1 cellular context compared by ENCODE assay signal in genomic region chr1:205811660-205812059, GRCh38.
TF ChIP-seq lines count a peak whose summit lies in the region.

No MANE protein-coding gene starts in this region.

TF ChIP-seq in HEK293, 187 proteins besides CTCF, POLR2A, EP300 and RAD21 (continued from another document):
- TF ChIP-seq ZBTB49 (tag by site-specific recombination; IDR thresholded peaks at IDR 0.05; ENCODE audit: low read depth) (no peak), WT1 (tag by site-specific recombination; IDR thresholded peaks at IDR 0.05) (peak; percentile 14; the same call in 1 of the 2 replicates), HOXC10 (CRISPR knock-in tag; IDR thresholded peaks at IDR 0.05) (no peak)
TF ChIP-seq in HEK293: peak in this region for 1.
